In genomic region chr20:19782669-19783068, GRCh38 we compare ENCODE assay signal across 24 cellular contexts. TPM values are rescaled to one million over a fixed set of nuclear protein-coding genes. Genes with fewer than 3 reads are reported as not detected.
"Had no signal": no experiment of that assay in that cellular context is flagged by ENCODE, and none has a peak within 500 bp of the region (broad histone marks: within the 10 kb centered on the region; RNA-seq: fewer than 3 reads in every experiment).

No MANE protein-coding gene starts in this region.

- H3K4me3 ChIP-seq: colonic mucosa, esophagus squamous epithelium, gastroesophageal sphincter, mucosa of descending colon, neural progenitor cell, prostate gland, right lobe of liver, spleen, tibial artery, upper lobe of right lung had no signal

- H3K79me2 ChIP-seq: parathyroid adenoma had no signal

- H3K36me3 Mint-ChIP-seq: immature natural killer cell; natural killer cell; neural progenitor cell; stimulated activated memory B cell treated with anti-CD40 and anti-IgM and Interleukin-4, amounts not matched to agents 10 μg/mL and 1 μg/mL and 100 μg/mL, for 72 hours had no signal

- H3K4me1 ChIP-seq: prostate gland had no signal

- H3K4me2 ChIP-seq: neural progenitor cell had no signal

- H3K4me3 Mint-ChIP-seq: immature natural killer cell; natural killer cell; neural progenitor cell; stimulated activated memory B cell treated with anti-CD40 and anti-IgM and Interleukin-4, amounts not matched to agents 10 μg/mL and 1 μg/mL and 100 μg/mL, for 72 hours; stimulated activated naive CD8-positive, alpha-beta T cell treated with anti-CD3 and anti-CD28 coated beads, Interleukin-15, Interleukin-2, amounts not matched to agents 100 ng/mL and 50 ng/mL, for 24 hours had no signal

- H3K27me3 ChIP-seq: colonic mucosa, esophagus squamous epithelium, gastroesophageal sphincter, neural progenitor cell, right lobe of liver, spleen, tibial artery, upper lobe of right lung had no signal

- FAIRE-seq: keratinocyte had no signal

- H3K27ac Mint-ChIP-seq: immature natural killer cell; natural killer cell; neural progenitor cell; stimulated activated memory B cell treated with anti-CD40 and anti-IgM and Interleukin-4, amounts not matched to agents 10 μg/mL and 1 μg/mL and 100 μg/mL, for 72 hours; stimulated activated naive CD8-positive, alpha-beta T cell treated with anti-CD3 and anti-CD28 coated beads, Interleukin-15, Interleukin-2, amounts not matched to agents 100 ng/mL and 50 ng/mL, for 24 hours had no signal

- H3K9ac ChIP-seq: neural progenitor cell, parathyroid adenoma had no signal

- ATAC-seq: gastroesophageal sphincter; left colon; mucosa of descending colon; natural killer cell; right lobe of liver; stimulated activated memory B cell treated with anti-CD40 and anti-IgM and Interleukin-4, amounts not matched to agents 10 μg/mL and 1 μg/mL and 100 μg/mL, for 72 hours; upper lobe of right lung had no signal

- H3K27ac ChIP-seq: colonic mucosa, esophagus squamous epithelium, neural progenitor cell, parathyroid adenoma, prostate gland, right lobe of liver, tibial artery had no signal

- H2AFZ ChIP-seq: neural progenitor cell, parathyroid adenoma had no signal

- H3K9me3 Mint-ChIP-seq: immature natural killer cell; natural killer cell; stimulated activated naive CD8-positive, alpha-beta T cell treated with anti-CD3 and anti-CD28 coated beads, Interleukin-15, Interleukin-2, amounts not matched to agents 100 ng/mL and 50 ng/mL, for 24 hours had no signal

- H3K9me3 ChIP-seq: colonic mucosa, esophagus squamous epithelium, gastroesophageal sphincter, mucosa of descending colon, prostate gland, right lobe of liver, spleen, tibial artery, upper lobe of right lung had no signal

- DNase-seq: colonic mucosa; dermis blood vessel endothelial cell; esophagus squamous epithelium; foreskin fibroblast; glutamatergic neuron; immature natural killer cell; left colon; mucosa of descending colon; natural killer cell; nucleus accumbens; right lobe of liver; spleen; stimulated activated CD4-positive, alpha-beta T cell treated with anti-CD3 and anti-CD28 coated beads, Interleukin-15, amount 100 ng/mL, for 24 hours; stimulated activated CD4-positive, alpha-beta T cell treated with anti-CD3 and anti-CD28 coated beads, Interleukin-1b, Interleukin-23, amount 100 ng/mL, for 48 hours; stimulated activated CD4-positive, alpha-beta T cell treated with anti-CD3 and anti-CD28 coated beads, Interleukin-4, amount 100 ng/mL, for 24 hours; tibial artery; upper lobe of right lung had no signal

- H3K36me3 ChIP-seq: colonic mucosa, esophagus squamous epithelium, gastroesophageal sphincter, neural progenitor cell, prostate gland, right lobe of liver, spleen, tibial artery, upper lobe of right lung had no signal

RNA-seq across cellular contexts. Expression of gene RIN2, which starts 24.6 kb away (rescaled TPM):
- polyA plus RNA-seq: immature natural killer cell had no signal
